9 cellular contexts compared by ENCODE assay signal in genomic region chr17:7281953-7282751, GRCh38. TPM values are rescaled to one million over a fixed set of nuclear protein-coding genes. Genes with fewer than 3 reads are reported as not detected.
DNase-seq lines count a peak whose midpoint lies in the region; ATAC-seq and TF ChIP-seq lines count a peak whose summit lies in the region.
"Had no signal": no experiment of that assay in that cellular context is flagged by ENCODE, and none has a peak within 500 bp of the region (broad histone marks: within the 10 kb centered on the region; RNA-seq: fewer than 3 reads in every experiment).

No MANE protein-coding gene starts in this region.

- H3K27ac ChIP-seq in tibial artery (peak overlapping the region; percentile 93 to 94), foreskin keratinocyte (no peak overlapping the region)

- DNase-seq in T-helper 2 cell treated with Interferon-gamma antibody and Interleukin-4, amounts not matched to agents 5 μg/mL and 100 μg/mL, for 36 hours (ENCODE audit: low spot score) = no peak
- no peak for DNase-seq in T-helper 2 cell
- DNase-seq in astrocyte of the spinal cord (ENCODE audit: low read depth, low spot score) = no peak
- no peak for DNase-seq in kidney epithelial cell (ENCODE audit: low read depth)
- DNase-seq in tibial artery = peak in 1 of 2 donors; percentile 86
- no peak for DNase-seq in foreskin keratinocyte
- DNase-seq in KG1 (lab: John Stamatoyannopoulos, UW) = no peak

- peak overlapping the region; percentile 36 for H3K4me3 ChIP-seq in astrocyte of the spinal cord (ENCODE audit: low read depth, low read length)
- peak overlapping the region; percentile 31 for H3K4me3 ChIP-seq in kidney epithelial cell (ENCODE audit: low read depth, low read length)
- peak overlapping the region; percentile 53 to 56 for H3K4me3 ChIP-seq in tibial artery

- no peaks in the 10 kb centered on the region for H3K9me3 ChIP-seq in tibial artery

- H3K36me3 Mint-ChIP-seq in T-helper 2 cell treated with Interferon-gamma antibody and Interleukin-4, amounts not matched to agents 5 μg/mL and 100 μg/mL, for 36 hours (ENCODE audit: low read depth) = no peaks in the 10 kb centered on the region

- H3K27me3 Mint-ChIP-seq in T-helper 2 cell treated with Interferon-gamma antibody and Interleukin-4, amounts not matched to agents 5 μg/mL and 100 μg/mL, for 36 hours (ENCODE audit: low read depth) = peaks cover 46% of the 10 kb centered on the region

- in situ Hi-C loops in astrocyte of the spinal cord (cut with HindIII; ENCODE audit: low sequenced_read_pairs) = no loop called here

- no peaks in the 10 kb centered on the region for H3K36me3 ChIP-seq in kidney epithelial cell (ENCODE audit: control insufficient read depth, insufficient read depth, low read length)
- no peaks in the 10 kb centered on the region for H3K36me3 ChIP-seq in tibial artery

- no peaks in the 10 kb centered on the region for H3K9me3 Mint-ChIP-seq in T-helper 2 cell treated with Interferon-gamma antibody and Interleukin-4, amounts not matched to agents 5 μg/mL and 100 μg/mL, for 36 hours

- TF ChIP-seq CTCF in astrocyte of the spinal cord (IDR thresholded peaks at IDR 0.05; ENCODE audit: low read depth, low read length) (no peak), kidney epithelial cell (IDR thresholded peaks at IDR 0.05; ENCODE audit: insufficient read depth, low read length, poor library complexity, severe bottlenecking) (no peak), tibial artery (IDR thresholded peaks at IDR 0.05) (no peak), foreskin keratinocyte (conservative IDR thresholded peaks at IDR 0.05) (no peak)

- ATAC-seq in HG02798 (IDR thresholded peaks at IDR 0.05; ENCODE audit: poor library complexity, unreplicated experiment) (no peak), foreskin keratinocyte (no peak)

- intact Hi-C loops in tibial artery (cut with DNase I; ENCODE audit: low total_unique reads) = no loop called here

- H3K27ac Mint-ChIP-seq in T-helper 2 cell treated with Interferon-gamma antibody and Interleukin-4, amounts not matched to agents 5 μg/mL and 100 μg/mL, for 36 hours = no peak overlapping the region

- peak overlapping the region; percentile 76 for H3K4me3 Mint-ChIP-seq in T-helper 2 cell treated with Interferon-gamma antibody and Interleukin-4, amounts not matched to agents 5 μg/mL and 100 μg/mL, for 36 hours

- H3K4me1 ChIP-seq in tibial artery (peaks cover 0 to 27% (median 21%) of the 10 kb centered on the region in 4 donors), foreskin keratinocyte (no peaks in the 10 kb centered on the region)

- H3K27me3 ChIP-seq in kidney epithelial cell (ENCODE audit: control insufficient read depth, insufficient read depth, low read length) (peaks cover 47% of the 10 kb centered on the region), tibial artery (no peaks in the 10 kb centered on the region), foreskin keratinocyte (peaks cover 37% of the 10 kb centered on the region)

- H3K4me1 Mint-ChIP-seq in T-helper 2 cell treated with Interferon-gamma antibody and Interleukin-4, amounts not matched to agents 5 μg/mL and 100 μg/mL, for 36 hours (ENCODE audit: low read depth) = peaks cover 12% of the 10 kb centered on the region

RNA-seq across cellular contexts. Expression of gene SLC2A4, which starts 0.6 kb away (rescaled TPM):
- total RNA-seq in kidney epithelial cell = 0.38 and 1.1 TPM in 2 replicates
- total RNA-seq in foreskin keratinocyte = 0.17 and 0.25 TPM in 2 replicates
- polyA plus RNA-seq in foreskin keratinocyte = 0.04 and 0.12 TPM in 2 replicates

RNA-seq across cellular contexts. Expression of gene YBX2, which starts 12.3 kb away (rescaled TPM):
- total RNA-seq in kidney epithelial cell (0.08 and 0.48 TPM in 2 replicates), foreskin keratinocyte (0.32 and 0.88 TPM in 2 replicates)
- 0.36 and 0.57 TPM in 2 replicates for polyA plus RNA-seq in foreskin keratinocyte

RNA-seq across cellular contexts. Expression of gene CLDN7, which starts 19.9 kb away (rescaled TPM):
- total RNA-seq in kidney epithelial cell (248 and 250 TPM in 2 replicates), foreskin keratinocyte (16.7 and 18.0 TPM in 2 replicates)
- 20.9 and 25.0 TPM in 2 replicates for polyA plus RNA-seq in foreskin keratinocyte
- total RNA-seq: Daoy had no signal

RNA-seq across cellular contexts. Expression of gene EIF5A, which starts 25.3 kb away (rescaled TPM):
- total RNA-seq in kidney epithelial cell = 460 and 490 TPM in 2 replicates
- 922 and 1,087 TPM in 2 replicates for total RNA-seq in foreskin keratinocyte
- 1,285 and 1,536 TPM in 2 replicates for polyA plus RNA-seq in foreskin keratinocyte

RNA-seq across cellular contexts. Expression of gene ELP5, which starts 30.1 kb away (rescaled TPM):
- total RNA-seq in kidney epithelial cell (20.8 and 29.0 TPM in 2 replicates), foreskin keratinocyte (31.8 and 63.6 TPM in 2 replicates)
- 42.6 and 104 TPM in 2 replicates for polyA plus RNA-seq in foreskin keratinocyte

Comparison
In these comparisons a context has a peak if more than half of its experiments do, and no peak if none do; other contexts are left out.
1. RNA of gene CLDN7, which starts 19.9 kb away (total RNA-seq): 248 to 250 TPM in kidney epithelial cell; 16.7 to 18.0 TPM in foreskin keratinocyte; every median in the first group is over 10 times any median in the second.
2. Peak in every context shown above with its lines, with median percentiles within 50 percentile points of each other: H3K4me3 ChIP-seq.